In genomic region chr2:189570565-189570964, GRCh38 we compare ENCODE assay signal across 1 cellular context.
A peak's percentile ranks its signal among the peaks of the same experiment; 100 is the strongest.
TF ChIP-seq lines count a peak whose summit lies in the region.

No MANE protein-coding gene starts in this region.

TF ChIP-seq in HepG2, 621 proteins besides CTCF, POLR2A, EP300 and RAD21 (continued from another document and continues in another):
- no peak for TF ChIP-seq CEBPZ (IDR thresholded peaks at IDR 0.05; ENCODE audit: low read length)
- TF ChIP-seq RFX3 (CRISPR knock-in tag; IDR thresholded peaks at IDR 0.05): no peak
- TF ChIP-seq HMGXB3 (CRISPR knock-in tag; IDR thresholded peaks at IDR 0.05; ENCODE audit: borderline replicate concordance): no peak
- no peak for TF ChIP-seq ZBTB3 (CRISPR knock-in tag; IDR thresholded peaks at IDR 0.05; ENCODE audit: borderline replicate concordance, low read depth)
- no peak for TF ChIP-seq MTERF4 (CRISPR knock-in tag; IDR thresholded peaks at IDR 0.05)
- 0 out of 2 replicates have a peak, but pooled peaks have one; percentile 48 for TF ChIP-seq TGIF2 (CRISPR knock-in tag; IDR thresholded peaks at IDR 0.05)
- no peak for TF ChIP-seq BORCS8-MEF2B (CRISPR knock-in tag; IDR thresholded peaks at IDR 0.05)
- TF ChIP-seq SRY (CRISPR knock-in tag; IDR thresholded peaks at IDR 0.05): no peak
- peak; percentile 77 for TF ChIP-seq SAP130 (CRISPR knock-in tag; IDR thresholded peaks at IDR 0.05; ENCODE audit: low read depth)
- no peak for TF ChIP-seq PRDM10 (CRISPR knock-in tag; IDR thresholded peaks at IDR 0.05; ENCODE audit: low read depth)
- no peak for TF ChIP-seq NR1H2 (CRISPR knock-in tag; IDR thresholded peaks at IDR 0.05; ENCODE audit: borderline replicate concordance, low read depth)
- no peak for TF ChIP-seq ZNF790 (CRISPR knock-in tag; IDR thresholded peaks at IDR 0.05; ENCODE audit: borderline replicate concordance)
- TF ChIP-seq KAT8 (CRISPR knock-in tag; IDR thresholded peaks at IDR 0.05): no peak
- TF ChIP-seq ZNF788 (CRISPR knock-in tag; IDR thresholded peaks at IDR 0.05; ENCODE audit: borderline replicate concordance): no peak
- no peak for TF ChIP-seq PRPF4 (IDR thresholded peaks at IDR 0.05; ENCODE audit: low read depth, low read length, poor library complexity, severe bottlenecking)
- no peak for TF ChIP-seq HNF1A (IDR thresholded peaks at IDR 0.05; ENCODE audit: low read depth)
- TF ChIP-seq HNF1A (CRISPR knock-in tag; IDR thresholded peaks at IDR 0.05; ENCODE audit: borderline replicate concordance): no peak; the same call in 1 of the 2 replicates
- TF ChIP-seq ATF7-NPFF (CRISPR knock-in tag; IDR thresholded peaks at IDR 0.05; ENCODE audit: low read depth): no peak
- no peak for TF ChIP-seq NR2F6 (IDR thresholded peaks at IDR 0.05)
- no peak for TF ChIP-seq NR2F6 (CRISPR knock-in tag; IDR thresholded peaks at IDR 0.05)
- TF ChIP-seq IRF9 (CRISPR knock-in tag; IDR thresholded peaks at IDR 0.05; ENCODE audit: borderline replicate concordance): no peak
- no peak for TF ChIP-seq IKZF4 (CRISPR knock-in tag; IDR thresholded peaks at IDR 0.05; ENCODE audit: borderline replicate concordance, low read depth, not compliant biosample characterization)
- TF ChIP-seq ATM (IDR thresholded peaks at IDR 0.05; ENCODE audit: borderline replicate concordance): no peak
- no peak for TF ChIP-seq ZNF101 (CRISPR knock-in tag; IDR thresholded peaks at IDR 0.05; ENCODE audit: borderline replicate concordance, low read depth)
- TF ChIP-seq SMARCE1 (IDR thresholded peaks at IDR 0.05; ENCODE audit: borderline replicate concordance): no peak
- TF ChIP-seq ZMAT3 (CRISPR knock-in tag; conservative IDR thresholded peaks at IDR 0.05): no peak
- no peak for TF ChIP-seq MZF1 (CRISPR knock-in tag; IDR thresholded peaks at IDR 0.05; ENCODE audit: borderline replicate concordance)
- TF ChIP-seq ZNF383 (CRISPR knock-in tag; IDR thresholded peaks at IDR 0.05; ENCODE audit: borderline replicate concordance): no peak
- TF ChIP-seq ZZZ3 (CRISPR knock-in tag; IDR thresholded peaks at IDR 0.05; ENCODE audit: borderline replicate concordance): no peak
- no peak for TF ChIP-seq ZBTB8A (CRISPR knock-in tag; IDR thresholded peaks at IDR 0.05; ENCODE audit: borderline replicate concordance, low read depth)
- no peak for TF ChIP-seq ZSCAN25 (CRISPR knock-in tag; IDR thresholded peaks at IDR 0.05)
- peak; percentile 91 for TF ChIP-seq TFAP4 (IDR thresholded peaks at IDR 0.05; ENCODE audit: borderline replicate concordance, low read depth)
- TF ChIP-seq POGZ (CRISPR knock-in tag; IDR thresholded peaks at IDR 0.05): no peak
- no peak for TF ChIP-seq STAT5B (CRISPR knock-in tag; IDR thresholded peaks at IDR 0.05)
- no peak for TF ChIP-seq HOXA7 (CRISPR knock-in tag; IDR thresholded peaks at IDR 0.05)
- TF ChIP-seq RFXAP (CRISPR knock-in tag; IDR thresholded peaks at IDR 0.05; ENCODE audit: borderline replicate concordance): no peak
- no peak for TF ChIP-seq ELF1 (CRISPR knock-in tag; IDR thresholded peaks at IDR 0.05)
- TF ChIP-seq ARID3A (IDR thresholded peaks at IDR 0.05; ENCODE audit: low read depth, low read length): 0 out of 2 replicates have a peak, but pooled peaks have one; percentile 43
- TF ChIP-seq NR3C1 (CRISPR knock-in tag; IDR thresholded peaks at IDR 0.05): no peak
- 0 out of 2 replicates have a peak, but pooled peaks have one; percentile 21 for TF ChIP-seq MIXL1 (CRISPR knock-in tag; IDR thresholded peaks at IDR 0.05)
- TF ChIP-seq ZNF674 (CRISPR knock-in tag; IDR thresholded peaks at IDR 0.05; ENCODE audit: low read depth): no peak
- TF ChIP-seq FIP1L1 (IDR thresholded peaks at IDR 0.05; ENCODE audit: borderline replicate concordance, insufficient read depth, low read depth, low read length): no peak
- no peak for TF ChIP-seq ZNF225 (CRISPR knock-in tag; IDR thresholded peaks at IDR 0.05)
